Comparison of ENCODE assay signal across 9 cellular contexts in the genomic region with DNA sequence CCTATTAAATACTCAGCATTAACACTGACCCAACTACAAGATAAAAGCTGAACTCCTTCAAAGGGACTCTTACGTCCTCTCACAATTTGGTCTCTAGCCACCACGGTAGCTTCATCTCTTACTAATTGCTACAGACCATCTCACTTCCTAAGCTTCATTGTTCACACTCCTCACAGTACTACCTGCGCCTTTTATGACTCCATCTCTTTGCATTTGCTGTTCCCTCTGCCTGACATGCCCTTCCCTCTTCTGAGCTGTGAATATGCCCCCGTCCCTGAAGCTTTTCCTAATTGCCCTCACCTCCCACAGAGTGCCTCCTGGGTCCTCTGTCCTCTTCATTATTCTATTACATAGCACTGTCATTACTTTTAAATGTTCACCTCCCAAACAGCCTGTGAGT. TPM values are rescaled to one million over a fixed set of nuclear protein-coding genes. Genes with fewer than 3 reads are reported as not detected.
DNase-seq lines count a peak whose midpoint lies in the region; ATAC-seq and TF ChIP-seq lines count a peak whose summit lies in the region.
"Had no signal": no experiment of that assay in that cellular context is flagged by ENCODE, and none has a peak within 500 bp of the region (broad histone marks: within the 10 kb centered on the region; RNA-seq: fewer than 3 reads in every experiment).

No MANE protein-coding gene starts in this region.

- H3K4me1 ChIP-seq in gastroesophageal sphincter (peaks cover 0 to 53% (median 8%) of the 10 kb centered on the region in 3 donors), subcutaneous abdominal adipose tissue (ENCODE audit: control insufficient read depth in 5 of 5, insufficient read depth in 5 of 5, low read length in 5 of 5) (peaks cover 4 to 41% (median 32%) of the 10 kb centered on the region in 5 donors)

- H3K36me3 Mint-ChIP-seq in activated naive CD4-positive, alpha-beta T cell treated with anti-CD3 and anti-CD28 coated beads, Interleukin-2, amount 50 U/mL, for 24 hours = peaks cover 14% of the 10 kb centered on the region
- H3K36me3 Mint-ChIP-seq in activated CD8-positive, alpha-beta T cell treated with anti-CD3 and anti-CD28 coated beads for 36 hours (ENCODE audit: low read depth) = peaks cover 13% of the 10 kb centered on the region
- peaks cover 10% of the 10 kb centered on the region for H3K36me3 Mint-ChIP-seq in progenitor cell of endocrine pancreas (ENCODE audit: insufficient read depth)

- peaks cover 56% of the 10 kb centered on the region for H3K4me1 Mint-ChIP-seq in activated naive CD4-positive, alpha-beta T cell treated with anti-CD3 and anti-CD28 coated beads, Interleukin-2, amount 50 U/mL, for 24 hours
- H3K4me1 Mint-ChIP-seq in activated CD8-positive, alpha-beta T cell treated with anti-CD3 and anti-CD28 coated beads for 36 hours (ENCODE audit: low read depth) = peaks cover 43% of the 10 kb centered on the region
- peaks cover 31% of the 10 kb centered on the region for H3K4me1 Mint-ChIP-seq in progenitor cell of endocrine pancreas (ENCODE audit: low read depth)

- no peaks in the 10 kb centered on the region for H3K9me3 ChIP-seq in gastroesophageal sphincter
- H3K9me3 ChIP-seq in subcutaneous abdominal adipose tissue (ENCODE audit: control insufficient read depth in 5 of 5, low read length in 5 of 5) = no peaks in the 10 kb centered on the region
- H3K9me3 ChIP-seq: tibial nerve had no signal

- H3K4me3 Mint-ChIP-seq in activated naive CD4-positive, alpha-beta T cell treated with anti-CD3 and anti-CD28 coated beads, Interleukin-2, amount 50 U/mL, for 24 hours = peak overlapping the region; percentile 90
- H3K4me3 Mint-ChIP-seq in activated CD8-positive, alpha-beta T cell treated with anti-CD3 and anti-CD28 coated beads for 36 hours = peak overlapping the region; percentile 85
- H3K4me3 Mint-ChIP-seq in progenitor cell of endocrine pancreas (ENCODE audit: low read depth) = no peak overlapping the region

- peak overlapping the region in 1 of 2 donors; percentile 92 for H3K4me3 ChIP-seq in gastroesophageal sphincter
- H3K4me3 ChIP-seq in subcutaneous abdominal adipose tissue (ENCODE audit: low read depth in 1 of 5, low read length in 5 of 5) = peak overlapping the region in 4 of 5 donors; percentile 39 to 75 (median 66)

- WGBS in gastroesophageal sphincter (ENCODE audit: low coverage in 1 of 2), 2 donors = 39 to 56% methylated on average over 4 of the region's 4 CpGs

- H3K36me3 ChIP-seq in gastroesophageal sphincter (no peaks in the 10 kb centered on the region), subcutaneous abdominal adipose tissue (ENCODE audit: control insufficient read depth in 5 of 5, insufficient read depth in 5 of 5, low read length in 5 of 5) (no peaks in the 10 kb centered on the region)
- H3K36me3 ChIP-seq: tibial nerve had no signal

- peak overlapping the region in 2 of 5 donors; percentile 32 to 58 for H3K9ac ChIP-seq in subcutaneous abdominal adipose tissue (ENCODE audit: low read length in 5 of 5)

- CTCF ChIA-PET in activated CD8-positive, alpha-beta T cell treated with anti-CD3 and anti-CD28 coated beads for 36 hours (lab: Charles Lee) = interaction anchor here (0.9 to 1.7 kb wide), 6 partner anchors 15 to 140 kb away, joined by 3 to 6 read pairs (median 4); no protein-coding TSS in a partner anchor

- no peak for TF ChIP-seq CTCF in activated CD8-positive, alpha-beta T cell treated with anti-CD3 and anti-CD28 coated beads for 36 hours (IDR thresholded peaks at IDR 0.05)
- no peak for TF ChIP-seq CTCF in gastroesophageal sphincter (IDR thresholded peaks at IDR 0.05)
- TF ChIP-seq CTCF in progenitor cell of endocrine pancreas (IDR thresholded peaks at IDR 0.05; ENCODE audit: unreplicated experiment) = no peak

- no peaks in the 10 kb centered on the region for H3K9me3 Mint-ChIP-seq in activated naive CD4-positive, alpha-beta T cell treated with anti-CD3 and anti-CD28 coated beads, Interleukin-2, amount 50 U/mL, for 24 hours
- no peaks in the 10 kb centered on the region for H3K9me3 Mint-ChIP-seq in activated CD8-positive, alpha-beta T cell treated with anti-CD3 and anti-CD28 coated beads for 36 hours
- peaks cover 9% of the 10 kb centered on the region for H3K9me3 Mint-ChIP-seq in progenitor cell of endocrine pancreas (ENCODE audit: low read depth)

- no peak for ATAC-seq in activated CD8-positive, alpha-beta T cell treated with anti-CD3 and anti-CD28 coated beads for 36 hours
- no peak for ATAC-seq in gastroesophageal sphincter
- ATAC-seq in GM18873 (IDR thresholded peaks at IDR 0.05; ENCODE audit: low FRiP score, unreplicated experiment) = no peak

- H3K27ac Mint-ChIP-seq in activated naive CD4-positive, alpha-beta T cell treated with anti-CD3 and anti-CD28 coated beads, Interleukin-2, amount 50 U/mL, for 24 hours = peak overlapping the region; percentile 99
- peak overlapping the region; percentile 97 for H3K27ac Mint-ChIP-seq in activated CD8-positive, alpha-beta T cell treated with anti-CD3 and anti-CD28 coated beads for 36 hours
- H3K27ac Mint-ChIP-seq in progenitor cell of endocrine pancreas = no peak overlapping the region

- no peak for TF ChIP-seq EP300 in gastroesophageal sphincter (IDR thresholded peaks at IDR 0.05)

- H3K27ac ChIP-seq in gastroesophageal sphincter (peak overlapping the region; percentile 96 to 99 (median 97)), subcutaneous abdominal adipose tissue (ENCODE audit: low read depth, low read length) (peak overlapping the region; percentile 95)

- no peak for TF ChIP-seq POLR2A in gastroesophageal sphincter (IDR thresholded peaks at IDR 0.05)

- H3K27me3 Mint-ChIP-seq in activated naive CD4-positive, alpha-beta T cell treated with anti-CD3 and anti-CD28 coated beads, Interleukin-2, amount 50 U/mL, for 24 hours = no peaks in the 10 kb centered on the region
- H3K27me3 Mint-ChIP-seq in activated CD8-positive, alpha-beta T cell treated with anti-CD3 and anti-CD28 coated beads for 36 hours = no peaks in the 10 kb centered on the region
- H3K27me3 Mint-ChIP-seq in progenitor cell of endocrine pancreas = no peaks in the 10 kb centered on the region

- H3K27me3 ChIP-seq in gastroesophageal sphincter (no peaks in the 10 kb centered on the region), subcutaneous abdominal adipose tissue (ENCODE audit: control insufficient read depth in 5 of 5, insufficient read depth in 4 of 5, low read length in 5 of 5) (no peaks in the 10 kb centered on the region)
- H3K27me3 ChIP-seq: tibial nerve had no signal

- no peak for DNase-seq in activated naive CD4-positive, alpha-beta T cell treated with Interleukin-2 at 50 U/mL for 16 hours
- DNase-seq in activated CD8-positive, alpha-beta T cell treated with anti-CD3 and anti-CD28 coated beads for 36 hours = no peak
- no peak for DNase-seq in activated gamma-delta T cell (lab: John Stamatoyannopoulos, UW)
- no peak for DNase-seq in progenitor cell of endocrine pancreas (ENCODE audit: low spot score, unreplicated experiment)

- intact Hi-C loops in activated CD8-positive, alpha-beta T cell treated with anti-CD3 and anti-CD28 coated beads for 36 hours (cut with micrococcal nuclease) = loop anchor here (5.0 to 10.0 kb wide), 2 partner anchors 82 to 139 kb away; no protein-coding TSS in a partner anchor

- POLR2A ChIA-PET in activated CD8-positive, alpha-beta T cell treated with anti-CD3 and anti-CD28 coated beads for 36 hours (lab: Charles Lee) = interaction anchor here (0.9 to 4.4 kb wide), 6 partner anchors 14 to 859 kb away, joined by 3 to 21 read pairs (median 4); no protein-coding TSS in a partner anchor

RNA-seq across cellular contexts. Expression of a gene that starts 2.5 kb away (rescaled TPM):
- total RNA-seq in activated CD8-positive, alpha-beta T cell treated with anti-CD3 and anti-CD28 coated beads for 36 hours = 10 to 100 TPM; 20.8 to 21.7 TPM
- 10 to 100 TPM; 25.0 to 37.1 (median 30.4) TPM for total RNA-seq in gastroesophageal sphincter
- total RNA-seq in progenitor cell of endocrine pancreas = 19.5 and 19.6 TPM in 2 replicates
